In the genomic region with DNA sequence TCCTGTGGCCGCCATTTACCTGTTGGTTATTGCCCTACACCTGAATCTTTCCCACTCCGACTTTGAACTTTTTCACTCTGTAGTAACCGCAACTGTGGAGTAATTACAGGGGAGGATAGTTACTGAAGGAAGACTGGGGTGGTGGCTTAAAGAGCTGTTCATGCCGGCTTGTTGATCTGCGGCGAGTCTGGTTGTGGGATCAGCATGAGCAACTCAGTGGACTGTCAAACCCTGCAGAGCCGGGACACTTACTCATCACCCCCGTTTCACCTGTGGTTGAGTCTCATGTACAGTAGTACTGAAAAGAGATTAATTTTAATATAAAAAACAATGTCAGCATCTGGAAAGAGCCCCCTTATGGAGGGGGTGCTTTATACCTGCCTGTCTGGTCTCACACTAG, we compare ENCODE assay signal across 1 cellular context.
TF ChIP-seq lines count a peak whose summit lies in the region.

No MANE protein-coding gene starts in this region.

TF ChIP-seq in HCT116, 20 proteins besides CTCF, POLR2A, EP300 and RAD21 (continued from another document):
- TF ChIP-seq, protein P1, sequence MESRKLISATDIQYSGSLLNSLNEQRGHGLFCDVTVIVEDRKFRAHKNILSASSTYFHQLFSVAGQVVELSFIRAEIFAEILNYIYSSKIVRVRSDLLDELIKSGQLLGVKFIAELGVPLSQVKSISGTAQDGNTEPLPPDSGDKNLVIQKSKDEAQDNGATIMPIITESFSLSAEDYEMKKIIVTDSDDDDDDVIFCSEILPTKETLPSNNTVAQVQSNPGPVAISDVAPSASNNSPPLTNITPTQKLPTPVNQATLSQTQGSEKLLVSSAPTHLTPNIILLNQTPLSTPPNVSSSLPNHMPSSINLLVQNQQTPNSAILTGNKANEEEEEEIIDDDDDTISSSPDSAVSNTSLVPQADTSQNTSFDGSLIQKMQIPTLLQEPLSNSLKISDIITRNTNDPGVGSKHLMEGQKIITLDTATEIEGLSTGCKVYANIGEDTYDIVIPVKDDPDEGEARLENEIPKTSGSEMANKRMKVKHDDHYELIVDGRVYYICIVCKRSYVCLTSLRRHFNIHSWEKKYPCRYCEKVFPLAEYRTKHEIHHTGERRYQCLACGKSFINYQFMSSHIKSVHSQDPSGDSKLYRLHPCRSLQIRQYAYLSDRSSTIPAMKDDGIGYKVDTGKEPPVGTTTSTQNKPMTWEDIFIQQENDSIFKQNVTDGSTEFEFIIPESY (IDR thresholded peaks at IDR 0.05; ENCODE audit: extremely low read depth, insufficient replicate concordance, low read length): no peak
- TF ChIP-seq CEBPB (IDR thresholded peaks at IDR 0.05; ENCODE audit: low read depth) (no peak), EGR1 (IDR thresholded peaks at IDR 0.05; ENCODE audit: low read depth) (no peak), SP1 (IDR thresholded peaks at IDR 0.05; ENCODE audit: low read depth) (no peak), SRF (IDR thresholded peaks at IDR 0.05; ENCODE audit: low read depth) (no peak), YY1 (IDR thresholded peaks at IDR 0.05; ENCODE audit: extremely low read depth, insufficient replicate concordance, low read depth, low read length) (no peak), ZFX (IDR thresholded peaks at IDR 0.05) (no peak), FOSL1 (IDR thresholded peaks at IDR 0.05; ENCODE audit: low read depth) (no peak), SIN3A (IDR thresholded peaks at IDR 0.05; ENCODE audit: low read depth) (no peak), ELF1 (IDR thresholded peaks at IDR 0.05; ENCODE audit: borderline replicate concordance, low read depth) (no peak), CBX3 (IDR thresholded peaks at IDR 0.05; ENCODE audit: low read depth) (no peak)
- TF ChIP-seq, protein P2, sequence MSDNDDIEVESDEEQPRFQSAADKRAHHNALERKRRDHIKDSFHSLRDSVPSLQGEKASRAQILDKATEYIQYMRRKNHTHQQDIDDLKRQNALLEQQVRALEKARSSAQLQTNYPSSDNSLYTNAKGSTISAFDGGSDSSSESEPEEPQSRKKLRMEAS (IDR thresholded peaks at IDR 0.05): no peak
- TF ChIP-seq, protein P3, sequence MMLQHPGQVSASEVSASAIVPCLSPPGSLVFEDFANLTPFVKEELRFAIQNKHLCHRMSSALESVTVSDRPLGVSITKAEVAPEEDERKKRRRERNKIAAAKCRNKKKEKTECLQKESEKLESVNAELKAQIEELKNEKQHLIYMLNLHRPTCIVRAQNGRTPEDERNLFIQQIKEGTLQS (IDR thresholded peaks at IDR 0.05): no peak
